14 cellular contexts compared by ENCODE assay signal in genomic region chr17:50420419-50421112, GRCh38. TPM values are rescaled to one million over a fixed set of nuclear protein-coding genes. Genes with fewer than 3 reads are reported as not detected.
DNase-seq lines count a peak whose midpoint lies in the region; ATAC-seq and TF ChIP-seq lines count a peak whose summit lies in the region.
"Had no signal": no experiment of that assay in that cellular context is flagged by ENCODE, and none has a peak within 500 bp of the region (broad histone marks: within the 10 kb centered on the region; RNA-seq: fewer than 3 reads in every experiment).

No MANE protein-coding gene starts in this region.

- peak overlapping the region; percentile 46 for H3K27ac ChIP-seq in CD4-positive, alpha-beta memory T cell (ENCODE audit: low read depth, low read length)
- H3K27ac ChIP-seq in endodermal cell (ENCODE audit: low read depth, low read length): no peak overlapping the region
- no peak overlapping the region for H3K27ac ChIP-seq in substantia nigra (ENCODE audit: low read depth, low read length, poor library complexity, severe bottlenecking)
- peak overlapping the region in 2 of 4 donors; percentile 8 to 73 for H3K27ac ChIP-seq in gastrocnemius medialis

- H3K27ac Mint-ChIP-seq in CD4-positive, alpha-beta memory T cell: peak overlapping the region; percentile 82 to 99 (median 90)
- no peak overlapping the region for H3K27ac Mint-ChIP-seq in endodermal cell
- peak overlapping the region; percentile 85 for H3K27ac Mint-ChIP-seq in osteocyte (ENCODE audit: unreplicated experiment)
- no peak overlapping the region for H3K27ac Mint-ChIP-seq in activated T-helper 1 cell treated with anti-CD3 and anti-CD28 coated beads, Interleukin-12 subunit alpha, Interleukin-12 subunit beta, Interleukin-2, Interleukin-4 antibody, amounts not matched to agents 30 ng/mL and 10 ng/mL and 1 ng/mL, durations not matched to agents 14 hours and 24 hours and 36 hours

- TF ChIP-seq CTCF in endodermal cell (conservative IDR thresholded peaks at IDR 0.05) (no peak), osteocyte (IDR thresholded peaks at IDR 0.05) (no peak), gastrocnemius medialis (IDR thresholded peaks at IDR 0.05 in 4 of 5, conservative IDR thresholded peaks at IDR 0.05 in 1 of 5) (no peak)

- ATAC-seq in gastrocnemius medialis: no peak

- TF ChIP-seq POLR2A in gastrocnemius medialis (IDR thresholded peaks at IDR 0.05): no peak

- no peak for DNase-seq in CD4-positive, alpha-beta memory T cell
- DNase-seq in NOMO-1 treated with DMSO at 0.1 percent for 48 hours (lab: John Stamatoyannopoulos, UW; ENCODE audit: unreplicated experiment) (peak; percentile 66), endodermal cell (peak; percentile 36), osteocyte (ENCODE audit: extremely low spot score, unreplicated experiment) (no peak), substantia nigra (lab: John Stamatoyannopoulos, UW) (no peak), D341Med (ENCODE audit: low spot score) (no peak), gastrocnemius medialis (no peak)
- no peak for DNase-seq in activated T-helper 1 cell treated with anti-CD3 and anti-CD28 coated beads, Interleukin-12 subunit alpha, Interleukin-12 subunit beta, Interleukin-2, Interleukin-4 antibody, amounts not matched to agents 30 ng/mL and 10 ng/mL and 1 ng/mL, durations not matched to agents 14 hours and 24 hours and 36 hours (ENCODE audit: low spot score)
- DNase-seq: anterior cingulate cortex, NCI-H2029, T-helper 9 cell had no signal

- no peaks in the 10 kb centered on the region for H3K27me3 Mint-ChIP-seq in CD4-positive, alpha-beta memory T cell
- peaks cover 6% of the 10 kb centered on the region for H3K27me3 Mint-ChIP-seq in endodermal cell (ENCODE audit: insufficient read depth)
- H3K27me3 Mint-ChIP-seq in osteocyte (ENCODE audit: unreplicated experiment): peaks cover 7% of the 10 kb centered on the region
- peaks cover 14% of the 10 kb centered on the region for H3K27me3 Mint-ChIP-seq in activated T-helper 1 cell treated with anti-CD3 and anti-CD28 coated beads, Interleukin-12 subunit alpha, Interleukin-12 subunit beta, Interleukin-2, Interleukin-4 antibody, amounts not matched to agents 30 ng/mL and 10 ng/mL and 1 ng/mL, durations not matched to agents 14 hours and 24 hours and 36 hours (ENCODE audit: insufficient read depth)

- peaks cover 22% of the 10 kb centered on the region for H3K4me1 ChIP-seq in CD4-positive, alpha-beta memory T cell (ENCODE audit: insufficient read depth, low read length)
- H3K4me1 ChIP-seq in endodermal cell (ENCODE audit: control insufficient read depth, insufficient read depth, low read length) (peaks cover 5% of the 10 kb centered on the region), gastrocnemius medialis (peaks cover 4 to 12% of the 10 kb centered on the region in 2 donors)

- POLR2A ChIA-PET in CD4-positive, alpha-beta memory T cell (lab: Charles Lee; ENCODE audit: partially characterized antibody): interaction anchor here (0.6 to 3.5 kb wide), 2 partner anchors 23 to 855 kb away, joined by 3 to 20 read pairs; partner anchors contain the start of gene LRRC59

- H3K9me3 ChIP-seq in CD4-positive, alpha-beta memory T cell (ENCODE audit: control insufficient read depth in 1 of 2, low read length in 2 of 2): no peaks in the 10 kb centered on the region
- peaks cover 18% of the 10 kb centered on the region for H3K9me3 ChIP-seq in endodermal cell (ENCODE audit: control insufficient read depth, low read length)
- H3K9me3 ChIP-seq in gastrocnemius medialis: no peaks in the 10 kb centered on the region

- H3K4me3 ChIP-seq in CD4-positive, alpha-beta memory T cell (ENCODE audit: low read length in 2 of 2): peak overlapping the region in 1 of 2 donors; percentile 23
- H3K4me3 ChIP-seq in endodermal cell (ENCODE audit: low read length) (no peak overlapping the region), gastrocnemius medialis (no peak overlapping the region)
- H3K4me3 ChIP-seq: hepatocyte had no signal

- peaks cover 10 to 34% (median 23%) of the 10 kb centered on the region in 4 donors for H3K4me1 Mint-ChIP-seq in CD4-positive, alpha-beta memory T cell
- H3K4me1 Mint-ChIP-seq in endodermal cell (peaks cover 4% of the 10 kb centered on the region), osteocyte (ENCODE audit: unreplicated experiment) (peaks cover 14% of the 10 kb centered on the region)
- peaks cover 24% of the 10 kb centered on the region for H3K4me1 Mint-ChIP-seq in activated T-helper 1 cell treated with anti-CD3 and anti-CD28 coated beads, Interleukin-12 subunit alpha, Interleukin-12 subunit beta, Interleukin-2, Interleukin-4 antibody, amounts not matched to agents 30 ng/mL and 10 ng/mL and 1 ng/mL, durations not matched to agents 14 hours and 24 hours and 36 hours (ENCODE audit: low read depth)

- in situ Hi-C loops in gastrocnemius medialis (cut with MboI; ENCODE audit: low sequenced_read_pairs in 4 of 4): loop anchor here in 1 of 4 donors (10.0 kb wide), 1 partner anchor 54 kb away; the partner anchor contains the start of gene RSAD1

- H3K9ac ChIP-seq in endodermal cell (ENCODE audit: extremely low read depth, low read length, poor library complexity, severe bottlenecking): no peak overlapping the region

- CTCF ChIA-PET in CD4-positive, alpha-beta memory T cell (lab: Charles Lee; ENCODE audit: partially characterized antibody): interaction anchor here (0.7 to 3.7 kb wide), 4 partner anchors 11 to 657 kb away, joined by 3 to 35 read pairs (median 10); partner anchors contain the start of gene LRRC59

- intact Hi-C loops in CD4-positive, alpha-beta memory T cell (cut with micrococcal nuclease): no loop called here
- intact Hi-C loops in gastrocnemius medialis (cut with DNase I; ENCODE audit: low total_unique reads): loop anchor here (10.0 kb wide), 2 partner anchors 326 to 524 kb away; partner anchors contain the start of gene PDK2
- intact Hi-C loops in activated T-helper 1 cell treated with anti-CD3 and anti-CD28 coated beads, Interleukin-12 subunit alpha, Interleukin-12 subunit beta, Interleukin-2, Interleukin-4 antibody, amounts not matched to agents 30 ng/mL and 10 ng/mL and 1 ng/mL, durations not matched to agents 14 hours and 24 hours and 36 hours (cut with micrococcal nuclease): loop anchor here (1.0 kb wide), 1 partner anchor 23 kb away; the partner anchor contains the start of gene LRRC59

- peak overlapping the region in 7 of 8 donors; percentile 64 to 89 (median 81) for H3K4me3 Mint-ChIP-seq in CD4-positive, alpha-beta memory T cell
- no peak overlapping the region for H3K4me3 Mint-ChIP-seq in endodermal cell
- no peak overlapping the region for H3K4me3 Mint-ChIP-seq in osteocyte (ENCODE audit: unreplicated experiment)
- no peak overlapping the region for H3K4me3 Mint-ChIP-seq in activated T-helper 1 cell treated with anti-CD3 and anti-CD28 coated beads, Interleukin-12 subunit alpha, Interleukin-12 subunit beta, Interleukin-2, Interleukin-4 antibody, amounts not matched to agents 30 ng/mL and 10 ng/mL and 1 ng/mL, durations not matched to agents 14 hours and 24 hours and 36 hours

- H3K27me3 ChIP-seq in CD4-positive, alpha-beta memory T cell (ENCODE audit: insufficient read depth, low read length): no peaks in the 10 kb centered on the region
- H3K27me3 ChIP-seq in endodermal cell (ENCODE audit: control insufficient read depth, insufficient read depth, low read length, poor library complexity, severe bottlenecking) (no peaks in the 10 kb centered on the region), gastrocnemius medialis (no peaks in the 10 kb centered on the region)
- H3K27me3 ChIP-seq: hepatocyte had no signal

- H3K9me3 Mint-ChIP-seq in CD4-positive, alpha-beta memory T cell: peaks cover 0 to 5% (median 2%) of the 10 kb centered on the region in 8 donors
- H3K9me3 Mint-ChIP-seq in endodermal cell: peaks cover 29% of the 10 kb centered on the region
- no peaks in the 10 kb centered on the region for H3K9me3 Mint-ChIP-seq in osteocyte (ENCODE audit: unreplicated experiment)
- H3K9me3 Mint-ChIP-seq in activated T-helper 1 cell treated with anti-CD3 and anti-CD28 coated beads, Interleukin-12 subunit alpha, Interleukin-12 subunit beta, Interleukin-2, Interleukin-4 antibody, amounts not matched to agents 30 ng/mL and 10 ng/mL and 1 ng/mL, durations not matched to agents 14 hours and 24 hours and 36 hours: no peaks in the 10 kb centered on the region

- no peaks in the 10 kb centered on the region for H3K36me3 Mint-ChIP-seq in CD4-positive, alpha-beta memory T cell
- H3K36me3 Mint-ChIP-seq in endodermal cell (ENCODE audit: low read depth) (peaks cover 11% of the 10 kb centered on the region), osteocyte (ENCODE audit: unreplicated experiment) (no peaks in the 10 kb centered on the region)
- peaks cover 2% of the 10 kb centered on the region for H3K36me3 Mint-ChIP-seq in activated T-helper 1 cell treated with anti-CD3 and anti-CD28 coated beads, Interleukin-12 subunit alpha, Interleukin-12 subunit beta, Interleukin-2, Interleukin-4 antibody, amounts not matched to agents 30 ng/mL and 10 ng/mL and 1 ng/mL, durations not matched to agents 14 hours and 24 hours and 36 hours (ENCODE audit: low read depth)

- 94 to 100% methylated on average over 5 to 6 of the region's 6 CpGs for WGBS in endodermal cell (ENCODE audit: insufficient coverage in 1 of 2, insufficient read length in 1 of 2), 2 experiments

- H3K36me3 ChIP-seq in CD4-positive, alpha-beta memory T cell (ENCODE audit: insufficient read depth, low read length): no peaks in the 10 kb centered on the region
- H3K36me3 ChIP-seq in endodermal cell (ENCODE audit: control insufficient read depth, insufficient read depth, low read length) (no peaks in the 10 kb centered on the region), gastrocnemius medialis (no peaks in the 10 kb centered on the region)

RNA-seq across cellular contexts. Expression of gene ACSF2, which starts 5.5 kb away (rescaled TPM):
- total RNA-seq in CD4-positive, alpha-beta memory T cell: 10 to 100 TPM; 20.8 to 24.8 TPM
- polyA plus RNA-seq in CD4-positive, alpha-beta memory T cell: 1 to 10 TPM; 1.7 to 2.4 TPM
- total RNA-seq in endodermal cell (10 to 100 TPM; 61.7 to 76.5 TPM), osteocyte (25.4 and 28.1 TPM in 2 replicates), gastrocnemius medialis (10 to 100 TPM in 3 of 4 donors, 1 to 10 TPM in 1; 8.7 to 61.4 (median 34.2) TPM)
- polyA plus RNA-seq in endodermal cell (2013, experiment 1 of 2): 35.1 TPM
- 33.2 TPM for polyA plus RNA-seq in endodermal cell (2013, experiment 2 of 2)
- total RNA-seq in activated T-helper 1 cell treated with anti-CD3 and anti-CD28 coated beads, Interleukin-12 subunit alpha, Interleukin-12 subunit beta, Interleukin-2, Interleukin-4 antibody, amounts not matched to agents 30 ng/mL and 10 ng/mL and 1 ng/mL, durations not matched to agents 14 hours and 24 hours and 36 hours: 8.8 and 11.3 TPM in 2 replicates

RNA-seq across cellular contexts. Expression of gene LRRC59, which starts 23.2 kb away (rescaled TPM):
- total RNA-seq in CD4-positive, alpha-beta memory T cell: 10 to 100 TPM; 30.3 to 30.7 TPM
- polyA plus RNA-seq in CD4-positive, alpha-beta memory T cell: 10 to 100 TPM; 17.8 to 23.9 TPM
- total RNA-seq in endodermal cell (10 to 100 TPM; 87.9 to 98.2 TPM), osteocyte (87.0 and 87.2 TPM in 2 replicates), gastrocnemius medialis (10 to 100 TPM; 25.4 to 73.2 (median 55.8) TPM)
- 79.9 TPM for polyA plus RNA-seq in endodermal cell (2013, experiment 1 of 2)
- polyA plus RNA-seq in endodermal cell (2013, experiment 2 of 2): 86.0 TPM
- total RNA-seq in activated T-helper 1 cell treated with anti-CD3 and anti-CD28 coated beads, Interleukin-12 subunit alpha, Interleukin-12 subunit beta, Interleukin-2, Interleukin-4 antibody, amounts not matched to agents 30 ng/mL and 10 ng/mL and 1 ng/mL, durations not matched to agents 14 hours and 24 hours and 36 hours: 113 and 116 TPM in 2 replicates

RNA-seq across cellular contexts. Expression of gene EME1, which starts 47.5 kb away (rescaled TPM):
- under 1 TPM; 0.41 to 0.89 TPM for total RNA-seq in CD4-positive, alpha-beta memory T cell
- under 1 TPM in 1 of 2 donors, not detected in 1; 0.13 TPM for polyA plus RNA-seq in CD4-positive, alpha-beta memory T cell
- total RNA-seq in endodermal cell: 10 to 100 TPM; 14.1 to 26.8 TPM
- polyA plus RNA-seq in endodermal cell (2013, experiment 1 of 2): 26.3 TPM
- polyA plus RNA-seq in endodermal cell (2013, experiment 2 of 2): 24.8 TPM
- total RNA-seq in osteocyte: 2.8 and 3.6 TPM in 2 replicates
- under 1 TPM in 2 of 4 donors, not detected in 2; 0.82 to 0.95 TPM for total RNA-seq in gastrocnemius medialis
- total RNA-seq in activated T-helper 1 cell treated with anti-CD3 and anti-CD28 coated beads, Interleukin-12 subunit alpha, Interleukin-12 subunit beta, Interleukin-2, Interleukin-4 antibody, amounts not matched to agents 30 ng/mL and 10 ng/mL and 1 ng/mL, durations not matched to agents 14 hours and 24 hours and 36 hours: 27.7 and 32.9 TPM in 2 replicates

RNA-seq across cellular contexts. Expression of gene MRPL27, which starts 47.6 kb away (rescaled TPM):
- 10 to 100 TPM; 30.0 to 32.9 TPM for total RNA-seq in CD4-positive, alpha-beta memory T cell
- polyA plus RNA-seq in CD4-positive, alpha-beta memory T cell: 10 to 100 TPM; 38.4 to 55.8 TPM
- total RNA-seq in endodermal cell (10 to 100 TPM; 70.9 to 76.7 TPM), osteocyte (54.5 and 59.0 TPM in 2 replicates), gastrocnemius medialis (100 to 1,000 TPM; 110 to 141 (median 134) TPM)
- polyA plus RNA-seq in endodermal cell (2013, experiment 1 of 2): 69.7 TPM
- polyA plus RNA-seq in endodermal cell (2013, experiment 2 of 2): 62.0 TPM
- total RNA-seq in activated T-helper 1 cell treated with anti-CD3 and anti-CD28 coated beads, Interleukin-12 subunit alpha, Interleukin-12 subunit beta, Interleukin-2, Interleukin-4 antibody, amounts not matched to agents 30 ng/mL and 10 ng/mL and 1 ng/mL, durations not matched to agents 14 hours and 24 hours and 36 hours: 73.4 and 78.7 TPM in 2 replicates

RNA-seq across cellular contexts. Expression of gene CHAD, which starts 48.1 kb away (rescaled TPM):
- not detected for total RNA-seq in CD4-positive, alpha-beta memory T cell
- polyA plus RNA-seq in CD4-positive, alpha-beta memory T cell: under 1 TPM in 1 of 2 donors, not detected in 1; 0.64 TPM
- total RNA-seq in endodermal cell (under 1 TPM in 1 of 2 donors, not detected in 1; 0.15 TPM), osteocyte (not detected in 2 replicates), gastrocnemius medialis (1 to 10 TPM in 2 of 4 donors, not detected in 2; 1.8 to 8.8 TPM)
- not detected for polyA plus RNA-seq in endodermal cell (2013, experiment 1 of 2)
- 0.17 TPM for polyA plus RNA-seq in endodermal cell (2013, experiment 2 of 2)
- total RNA-seq in activated T-helper 1 cell treated with anti-CD3 and anti-CD28 coated beads, Interleukin-12 subunit alpha, Interleukin-12 subunit beta, Interleukin-2, Interleukin-4 antibody, amounts not matched to agents 30 ng/mL and 10 ng/mL and 1 ng/mL, durations not matched to agents 14 hours and 24 hours and 36 hours: not detected in 2 replicates
- total RNA-seq: G401, pulmonary artery endothelial cell had no signal

Comparison
In these comparisons a context has a peak if more than half of its experiments do, and no peak if none do; other contexts are left out.
1. DNase-seq: peak in NOMO-1 treated with DMSO at 0.1 percent for 48 hours (single experiment) and endodermal cell (single experiment); none in CD4-positive, alpha-beta memory T cell (0 of 5), osteocyte (single experiment), substantia nigra (0 of 49), D341Med (single experiment), gastrocnemius medialis (0 of 2) and activated T-helper 1 cell treated with anti-CD3 and anti-CD28 coated beads, Interleukin-12 subunit alpha, Interleukin-12 subunit beta, Interleukin-2, Interleukin-4 antibody, amounts not matched to agents 30 ng/mL and 10 ng/mL and 1 ng/mL, durations not matched to agents 14 hours and 24 hours and 36 hours (single experiment).
2. H3K27ac Mint-ChIP-seq: peak in CD4-positive, alpha-beta memory T cell (7 of 7) and osteocyte (single experiment); none in endodermal cell (single experiment) and activated T-helper 1 cell treated with anti-CD3 and anti-CD28 coated beads, Interleukin-12 subunit alpha, Interleukin-12 subunit beta, Interleukin-2, Interleukin-4 antibody, amounts not matched to agents 30 ng/mL and 10 ng/mL and 1 ng/mL, durations not matched to agents 14 hours and 24 hours and 36 hours (single experiment).
3. H3K4me3 Mint-ChIP-seq: peak in CD4-positive, alpha-beta memory T cell (7 of 8); none in endodermal cell (single experiment), osteocyte (single experiment) and activated T-helper 1 cell treated with anti-CD3 and anti-CD28 coated beads, Interleukin-12 subunit alpha, Interleukin-12 subunit beta, Interleukin-2, Interleukin-4 antibody, amounts not matched to agents 30 ng/mL and 10 ng/mL and 1 ng/mL, durations not matched to agents 14 hours and 24 hours and 36 hours (single experiment).